14 cellular contexts compared by ENCODE assay signal in the genomic region with DNA sequence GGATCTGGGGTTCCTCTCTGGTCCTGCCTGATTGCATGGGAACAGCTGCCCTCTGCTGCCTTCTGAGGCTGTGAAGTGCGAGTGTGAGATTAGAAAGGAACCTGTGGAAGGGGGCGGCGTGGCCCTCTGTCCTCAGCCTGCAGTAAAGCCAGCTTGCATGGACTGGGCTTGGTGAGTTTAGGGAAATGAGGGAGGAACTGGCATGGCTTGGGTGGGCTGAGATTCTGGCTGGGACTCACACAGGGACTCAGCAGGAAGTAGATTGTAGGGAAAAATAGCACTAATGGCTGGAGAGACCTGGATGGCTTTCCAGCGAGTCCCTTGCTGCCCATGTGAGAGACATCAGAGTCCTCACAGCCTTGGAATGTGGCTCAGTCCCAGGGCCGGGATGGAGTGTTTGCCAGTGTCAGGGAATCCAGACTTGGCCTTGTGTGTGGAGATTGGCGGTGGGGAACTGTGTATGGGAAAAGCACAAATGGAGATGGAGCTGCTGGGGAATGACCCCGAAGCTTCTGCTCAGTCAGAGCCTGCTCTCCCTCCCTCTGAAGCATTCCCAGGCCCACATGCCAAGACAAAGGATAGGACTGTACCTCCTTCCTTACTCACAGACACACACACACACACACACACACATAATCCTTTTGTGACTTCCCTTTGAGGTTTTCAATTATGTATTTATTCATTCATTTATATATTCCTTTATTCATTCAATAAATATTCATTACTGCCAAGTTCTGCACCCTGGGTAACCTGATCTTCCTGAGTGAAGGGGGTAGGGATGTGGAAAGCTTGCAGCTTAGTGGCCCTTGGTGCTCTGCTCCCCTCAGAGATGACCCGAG.
A peak's percentile ranks its signal among the peaks of the same experiment; 100 is the strongest.
DNase-seq lines count a peak whose midpoint lies in the region; ATAC-seq lines count a peak whose summit lies in the region.
"Had no signal": no experiment of that assay in that cellular context is flagged by ENCODE, and none has a peak within 500 bp of the region (broad histone marks: within the 10 kb centered on the region; RNA-seq: fewer than 3 reads in every experiment).

No MANE protein-coding gene starts in this region.

- H3K4me3 Mint-ChIP-seq in activated CD8-positive, alpha-beta memory T cell treated with anti-CD3 and anti-CD28 coated beads, Interleukin-2, amount 10 ng/mL, durations not matched to agents 7 days and 5 days: no peak overlapping the region
- H3K4me3 Mint-ChIP-seq: activated T-cell treated with anti-CD3 and anti-CD28 coated beads, Interleukin-2, amount 50 U/mL, for 4 hours; CD8-positive, alpha-beta memory T cell had no signal

- CTCF ChIA-PET in activated CD8-positive, alpha-beta memory T cell treated with anti-CD3 and anti-CD28 coated beads, Interleukin-2, amount 10 ng/mL, durations not matched to agents 7 days and 5 days (lab: Charles Lee): interaction anchor here (1.5 kb wide), 1 partner anchor 187 kb away, joined by 3 read pairs; no protein-coding TSS in a partner anchor

- no peak overlapping the region for H3K27ac Mint-ChIP-seq in activated CD8-positive, alpha-beta memory T cell treated with anti-CD3 and anti-CD28 coated beads, Interleukin-2, amount 10 ng/mL, durations not matched to agents 7 days and 5 days

- no peaks in the 10 kb centered on the region for H3K9me3 Mint-ChIP-seq in activated CD8-positive, alpha-beta memory T cell treated with anti-CD3 and anti-CD28 coated beads, Interleukin-2, amount 10 ng/mL, durations not matched to agents 7 days and 5 days (ENCODE audit: low read depth)
- H3K9me3 Mint-ChIP-seq: activated T-cell treated with anti-CD3 and anti-CD28 coated beads, Interleukin-2, amount 50 U/mL, for 4 hours; CD8-positive, alpha-beta memory T cell had no signal

- no peaks in the 10 kb centered on the region for H3K36me3 Mint-ChIP-seq in activated CD8-positive, alpha-beta memory T cell treated with anti-CD3 and anti-CD28 coated beads, Interleukin-2, amount 10 ng/mL, durations not matched to agents 7 days and 5 days
- H3K36me3 Mint-ChIP-seq: CD8-positive, alpha-beta memory T cell had no signal

- DNase-seq in GM03348 (ENCODE audit: low spot score) (peak; percentile 75), NCI-H526 (lab: John Stamatoyannopoulos, UW) (peak; percentile 46 to 66), foreskin melanocyte (peak; percentile 7), myocyte (ENCODE audit: low read depth) (peak; percentile 29), Kasumi-1 (lab: John Stamatoyannopoulos, UW) (no peak)
- DNase-seq in activated CD8-positive, alpha-beta memory T cell treated with anti-CD3 and anti-CD28 coated beads, Interleukin-2, amount 10 ng/mL, durations not matched to agents 7 days and 5 days: no peak
- no peak for DNase-seq in activated CD8-positive, alpha-beta memory T cell treated with anti-CD3 and anti-CD28 coated beads for 24 hours
- DNase-seq: activated T-cell treated with anti-CD3 and anti-CD28 coated beads, Interleukin-2, amount 50 U/mL, for 4 hours; CD8-positive, alpha-beta memory T cell; central memory CD4-positive, alpha-beta T cell; NCI-H1694 treated with DMSO at 0.1 percent for 48 hours; stimulated activated CD4-positive, alpha-beta T cell treated with anti-CD3 and anti-CD28 coated beads, Interleukin-2, amount 100 ng/mL, for 24 hours had no signal

- no peaks in the 10 kb centered on the region for H3K4me1 Mint-ChIP-seq in activated CD8-positive, alpha-beta memory T cell treated with anti-CD3 and anti-CD28 coated beads, Interleukin-2, amount 10 ng/mL, durations not matched to agents 7 days and 5 days
- H3K4me1 Mint-ChIP-seq: CD8-positive, alpha-beta memory T cell had no signal

- ATAC-seq in GM18861 (IDR thresholded peaks at IDR 0.05; ENCODE audit: unreplicated experiment): no peak
- no peak for ATAC-seq in activated CD8-positive, alpha-beta memory T cell treated with anti-CD3 and anti-CD28 coated beads, Interleukin-2, amount 10 ng/mL, durations not matched to agents 7 days and 5 days
- ATAC-seq: activated T-cell treated with anti-CD3 and anti-CD28 coated beads, Interleukin-2, amount 50 U/mL, for 4 hours; GM12878 had no signal

- H3K27me3 Mint-ChIP-seq in activated CD8-positive, alpha-beta memory T cell treated with anti-CD3 and anti-CD28 coated beads, Interleukin-2, amount 10 ng/mL, durations not matched to agents 7 days and 5 days: peaks cover 8% of the 10 kb centered on the region

Comparison
In these comparisons a context has a peak if more than half of its experiments do, and no peak if none do; other contexts are left out.
1. DNase-seq: peak in GM03348 (single experiment), NCI-H526 (2 of 2), foreskin melanocyte (single experiment) and myocyte (single experiment); none in Kasumi-1 (0 of 2), activated CD8-positive, alpha-beta memory T cell treated with anti-CD3 and anti-CD28 coated beads, Interleukin-2, amount 10 ng/mL, durations not matched to agents 7 days and 5 days (single experiment) and activated CD8-positive, alpha-beta memory T cell treated with anti-CD3 and anti-CD28 coated beads for 24 hours (single experiment).